25 cellular contexts compared by ENCODE assay signal in the genomic region with DNA sequence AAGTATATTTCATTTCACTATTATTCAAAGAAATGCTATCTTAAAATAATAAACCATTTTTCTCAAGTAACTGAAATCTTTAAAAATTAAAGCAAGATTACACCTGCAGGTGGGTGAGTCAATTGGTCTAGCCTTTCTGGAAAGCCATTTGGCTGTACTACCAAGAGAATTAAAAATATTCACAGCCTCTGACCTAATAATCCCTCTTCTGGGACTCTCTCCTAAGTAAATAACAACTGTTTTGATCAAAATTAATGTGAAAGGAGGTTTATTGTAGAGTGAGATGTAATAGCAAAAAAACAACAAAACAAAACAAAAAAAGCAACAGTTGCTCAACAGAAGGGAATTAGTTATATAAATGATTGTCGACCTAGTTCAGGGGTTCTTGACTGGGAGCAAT.
"Had no signal": no experiment of that assay in that cellular context is flagged by ENCODE, and none has a peak within 500 bp of the region (broad histone marks: within the 10 kb centered on the region; RNA-seq: fewer than 3 reads in every experiment).

No MANE protein-coding gene starts in this region.

- DNase-seq: activated CD4-positive, alpha-beta T cell treated with anti-CD3 and anti-CD28 coated beads for 1 hour; activated CD4-positive, alpha-beta T cell treated with anti-CD3 and anti-CD28 coated beads, Interleukin-2, amount 50 U/mL, for 1 hour; activated CD8-positive, alpha-beta T cell treated with anti-CD3 and anti-CD28 coated beads, Interleukin-2, amount 10 ng/mL, durations not matched to agents 7 days and 5 days; activated gamma-delta T cell; aorta; cerebellar nuclear complex; cortex of kidney; effector CD8-positive, alpha-beta T cell; foreskin melanocyte; pancreas; psoas muscle; right cardiac atrium; stimulated activated CD4-positive, alpha-beta T cell treated with anti-CD3 and anti-CD28 coated beads, Interleukin-12 subunit alpha, Interleukin-12 subunit beta, amount 100 ng/mL, for 4 hours; stimulated activated CD4-positive, alpha-beta T cell treated with anti-CD3 and anti-CD28 coated beads, Interleukin-4, amount 100 ng/mL, for 4 hours; stimulated activated naive CD8-positive, alpha-beta T cell treated with anti-CD3 and anti-CD28 coated beads, Interleukin-15, Interleukin-2, amounts not matched to agents 100 U/mL and 50 U/mL, for 24 hours; T-cell; tibial artery; WERI-Rb-1 had no signal

- H3K4me3 ChIP-seq: breast epithelium, hepatocyte, pancreas, psoas muscle, tibial artery had no signal

- ATAC-seq: activated CD8-positive, alpha-beta T cell treated with anti-CD3 and anti-CD28 coated beads, Interleukin-2, amount 10 ng/mL, durations not matched to agents 7 days and 5 days; natural killer cell treated with Interleukin-12 subunit alpha and Interleukin-12 subunit beta and Interleukin-15 and Interleukin-18, amount 100 ng/mL, for 72 hours; pancreas; psoas muscle; right cardiac atrium; stimulated activated naive CD8-positive, alpha-beta T cell treated with anti-CD3 and anti-CD28 coated beads, Interleukin-15, Interleukin-2, amounts not matched to agents 100 U/mL and 50 U/mL, for 24 hours; T-cell had no signal

- H3K4me3 Mint-ChIP-seq: activated CD8-positive, alpha-beta T cell treated with anti-CD3 and anti-CD28 coated beads, Interleukin-2, amount 10 ng/mL, durations not matched to agents 7 days and 5 days; activated naive CD4-positive, alpha-beta T cell treated with anti-CD3 and anti-CD28 coated beads, Interleukin-2, amount 50 U/mL, for 24 hours; activated T-helper 1 cell treated with anti-CD3 and anti-CD28 coated beads, Interleukin-12 subunit alpha, Interleukin-12 subunit beta, Interleukin-2, Interleukin-4 antibody, amounts not matched to agents 30 ng/mL and 10 ng/mL and 1 ng/mL, durations not matched to agents 14 hours and 24 hours and 36 hours; memory B cell; natural killer cell treated with Interleukin-12 subunit alpha and Interleukin-12 subunit beta and Interleukin-15 and Interleukin-18, amount 100 ng/mL, for 72 hours; T-cell had no signal

- H3K36me3 ChIP-seq: breast epithelium, pancreas, tibial artery, WERI-Rb-1 had no signal

- H3K4me2 ChIP-seq: hepatocyte had no signal

- H3K4me1 Mint-ChIP-seq: activated naive CD4-positive, alpha-beta T cell treated with anti-CD3 and anti-CD28 coated beads, Interleukin-2, amount 50 U/mL, for 24 hours; memory B cell had no signal

- H3K36me3 Mint-ChIP-seq: activated naive CD4-positive, alpha-beta T cell treated with anti-CD3 and anti-CD28 coated beads, Interleukin-2, amount 50 U/mL, for 24 hours; memory B cell; natural killer cell treated with Interleukin-12 subunit alpha and Interleukin-12 subunit beta and Interleukin-15 and Interleukin-18, amount 100 ng/mL, for 72 hours; T-cell had no signal

- H3K27me3 ChIP-seq: hepatocyte had no signal

- H2AFZ ChIP-seq: hepatocyte had no signal

- H3K4me1 ChIP-seq: breast epithelium, pancreas, psoas muscle had no signal

- H3K27ac ChIP-seq: hepatocyte, pancreas, psoas muscle, tibial artery, WERI-Rb-1 had no signal

- H3K9me3 Mint-ChIP-seq: activated naive CD4-positive, alpha-beta T cell treated with anti-CD3 and anti-CD28 coated beads, Interleukin-2, amount 50 U/mL, for 24 hours; activated T-helper 1 cell treated with anti-CD3 and anti-CD28 coated beads, Interleukin-12 subunit alpha, Interleukin-12 subunit beta, Interleukin-2, Interleukin-4 antibody, amounts not matched to agents 30 ng/mL and 10 ng/mL and 1 ng/mL, durations not matched to agents 14 hours and 24 hours and 36 hours; memory B cell; natural killer cell treated with Interleukin-12 subunit alpha and Interleukin-12 subunit beta and Interleukin-15 and Interleukin-18, amount 100 ng/mL, for 72 hours; T-cell had no signal

- H3K27ac Mint-ChIP-seq: activated CD8-positive, alpha-beta T cell treated with anti-CD3 and anti-CD28 coated beads, Interleukin-2, amount 10 ng/mL, durations not matched to agents 7 days and 5 days; activated naive CD4-positive, alpha-beta T cell treated with anti-CD3 and anti-CD28 coated beads, Interleukin-2, amount 50 U/mL, for 24 hours; activated T-helper 1 cell treated with anti-CD3 and anti-CD28 coated beads, Interleukin-12 subunit alpha, Interleukin-12 subunit beta, Interleukin-2, Interleukin-4 antibody, amounts not matched to agents 30 ng/mL and 10 ng/mL and 1 ng/mL, durations not matched to agents 14 hours and 24 hours and 36 hours; memory B cell; natural killer cell treated with Interleukin-12 subunit alpha and Interleukin-12 subunit beta and Interleukin-15 and Interleukin-18, amount 100 ng/mL, for 72 hours; T-cell had no signal

- FAIRE-seq: TTC549 had no signal

- H3K79me2 ChIP-seq: hepatocyte had no signal

- H3K9me3 ChIP-seq: breast epithelium, pancreas, psoas muscle, tibial artery had no signal
